In the genomic region with DNA sequence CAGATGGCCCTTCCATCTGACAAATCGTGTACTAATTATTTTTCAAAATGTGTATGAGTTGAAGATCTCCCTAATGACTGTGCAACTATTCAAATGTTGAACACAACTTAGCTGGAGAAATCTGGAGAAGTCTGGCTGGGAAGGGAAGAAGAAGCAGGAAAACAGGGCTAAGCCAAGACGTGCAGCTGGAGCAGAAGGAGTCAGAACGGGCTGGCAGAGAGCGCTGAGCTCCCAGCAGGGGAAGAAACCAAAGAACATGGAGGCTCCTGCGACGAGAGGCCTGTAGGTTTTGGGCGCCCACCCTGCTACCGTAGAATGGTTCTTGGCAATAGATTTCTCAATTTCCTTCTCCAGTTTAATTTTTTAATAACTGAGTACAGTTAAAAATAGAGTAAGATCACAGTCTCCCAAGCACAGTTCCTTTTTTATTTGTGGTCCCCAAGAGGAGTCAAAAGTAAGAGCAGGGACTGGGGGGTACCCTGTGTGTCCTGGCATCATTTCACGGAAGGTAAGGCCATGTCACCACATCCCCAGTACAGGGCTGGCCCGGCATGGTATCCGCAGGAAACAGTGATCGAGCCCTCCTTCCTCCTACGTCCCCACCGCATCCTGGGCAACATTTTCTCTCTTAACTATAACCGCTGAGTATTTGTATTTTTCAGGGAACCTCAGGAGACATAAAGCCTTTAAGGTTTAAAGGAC, we compare ENCODE assay signal across 8 cellular contexts. TPM values are rescaled to one million over a fixed set of nuclear protein-coding genes. Genes with fewer than 3 reads are reported as not detected.
DNase-seq lines count a peak whose midpoint lies in the region; ATAC-seq, FAIRE-seq and TF ChIP-seq lines count a peak whose summit lies in the region.

No MANE protein-coding gene starts in this region.

- peaks cover 6 to 23% of the 10 kb centered on the region in 2 donors for H3K27me3 Mint-ChIP-seq in T-cell
- peaks cover 37% of the 10 kb centered on the region for H3K27me3 Mint-ChIP-seq in progenitor cell of endocrine pancreas

- H3K27ac Mint-ChIP-seq in T-cell: peak overlapping the region; percentile 50 to 81
- no peak overlapping the region for H3K27ac Mint-ChIP-seq in progenitor cell of endocrine pancreas

- H4K20me1 ChIP-seq in endothelial cell of umbilical vein (replicated peaks; ENCODE audit: control insufficient read depth, extremely low read depth, insufficient read depth, low read length): no peaks in the 10 kb centered on the region

- BruUV-seq in endothelial cell of umbilical vein (replicated peaks; lab: Mats Ljungman, UMichigan): TSS peak; percentile 17

- H3K27ac ChIP-seq in endothelial cell of umbilical vein (ENCODE audit: insufficient read depth, low read depth, low read length): peak overlapping the region; percentile 95

- H3K79me2 ChIP-seq in endothelial cell of umbilical vein (ENCODE audit: control insufficient read depth, insufficient read depth, low read length): no peaks in the 10 kb centered on the region

- DNase-seq in GF-D8 (lab: John Stamatoyannopoulos, UW) (peak; percentile 80), T-cell (peak in 26 of 34 experiments; percentile 10 to 42 (median 27)), endothelial cell of umbilical vein (ENCODE audit: low read depth, low spot score) (peak; percentile 51), progenitor cell of endocrine pancreas (ENCODE audit: low spot score, unreplicated experiment) (no peak), kidney glomerular epithelial cell (lab: John Stamatoyannopoulos, UW) (no peak), midbrain (lab: John Stamatoyannopoulos, UW) (no peak), iPS-NIHi11 (ENCODE audit: low spot score) (no peak)

- H3K36me3 ChIP-seq in endothelial cell of umbilical vein (ENCODE audit: control insufficient read depth in 2 of 2, extremely low read depth in 1 of 2, insufficient read depth in 2 of 2, low read length in 2 of 2): no peaks in the 10 kb centered on the region

- peak; percentile 74 for FAIRE-seq in endothelial cell of umbilical vein (lab: Jason Lieb, UNC)

- intact Hi-C loops in endothelial cell of umbilical vein (cut with micrococcal nuclease): loop anchor here (1.0 to 5.0 kb wide), 2 partner anchors 13 to 77 kb away; a partner anchor contains a TSS

- H3K9ac ChIP-seq in endothelial cell of umbilical vein (replicated peaks; ENCODE audit: extremely low read depth, insufficient read depth, low read length): peak overlapping the region; percentile 73

- peaks cover 28% of the 10 kb centered on the region for H3K4me1 ChIP-seq in endothelial cell of umbilical vein (ENCODE audit: control insufficient read depth, extremely low read depth, insufficient read depth, low read length)

- peak overlapping the region in 1 of 3 experiments; percentile 51 for H3K4me3 ChIP-seq in endothelial cell of umbilical vein (replicated peaks in 1 of 3; ENCODE audit: insufficient read depth in 1 of 3, low read depth in 1 of 3, low read length in 3 of 3)

- H3K4me1 Mint-ChIP-seq in T-cell (peaks cover 17 to 32% (median 21%) of the 10 kb centered on the region in 3 donors), progenitor cell of endocrine pancreas (ENCODE audit: low read depth) (peaks cover 4% of the 10 kb centered on the region)

- TF ChIP-seq POLR2A in endothelial cell of umbilical vein (IDR thresholded peaks at IDR 0.05; ENCODE audit: low read depth, low read length): peak; percentile 76

- no peaks in the 10 kb centered on the region for H3K9me1 ChIP-seq in endothelial cell of umbilical vein (replicated peaks; ENCODE audit: control insufficient read depth, extremely low read depth, insufficient read depth, low read length)

- H3K36me3 Mint-ChIP-seq in T-cell (no peaks in the 10 kb centered on the region), progenitor cell of endocrine pancreas (ENCODE audit: insufficient read depth) (no peaks in the 10 kb centered on the region)

- no peaks in the 10 kb centered on the region for H3K27me3 ChIP-seq in endothelial cell of umbilical vein (ENCODE audit: control insufficient read depth in 2 of 2, insufficient read depth in 2 of 2, low read length in 2 of 2)

- CTCF ChIA-PET in T-cell (lab: Charles Lee) (no interaction called here), endothelial cell of umbilical vein (lab: Charles Lee) (interaction anchor here (1.2 to 2.1 kb wide), 5 partner anchors 12 to 131 kb away, joined by 3 to 9 read pairs (median 5); a partner anchor contains a TSS)

- ATAC-seq in T-cell (replicated peaks in 1 of 4): peak; percentile 79 to 83 (median 80)
- ATAC-seq in HG03571 (IDR thresholded peaks at IDR 0.05; ENCODE audit: unreplicated experiment): no peak

- dilution Hi-C loops in endothelial cell of umbilical vein (cut with MboI; ENCODE audit: extremely low pct_ligation_motif_present, low sequenced_read_pairs): no loop called here

- H3K4me3 Mint-ChIP-seq in T-cell: peak overlapping the region; percentile 69 to 82 (median 77)
- peak overlapping the region; percentile 75 for H3K4me3 Mint-ChIP-seq in progenitor cell of endocrine pancreas (ENCODE audit: low read depth)

- TF ChIP-seq CTCF in endothelial cell of umbilical vein (IDR thresholded peaks at IDR 0.05; ENCODE audit: extremely low read depth in 1 of 2, insufficient read depth in 1 of 2, low read depth in 1 of 2, low read length in 2 of 2) (no peak), progenitor cell of endocrine pancreas (IDR thresholded peaks at IDR 0.05; ENCODE audit: unreplicated experiment) (no peak)

- peak overlapping the region; percentile 82 for H3K4me2 ChIP-seq in endothelial cell of umbilical vein (ENCODE audit: insufficient read depth, low read length)

- no peaks in the 10 kb centered on the region for H3K9me3 ChIP-seq in endothelial cell of umbilical vein (replicated peaks; ENCODE audit: control insufficient read depth, insufficient read depth, low read length)

- peak overlapping the region; percentile 85 for H2AFZ ChIP-seq in endothelial cell of umbilical vein (ENCODE audit: low read depth, low read length)

- H3K9me3 Mint-ChIP-seq in T-cell (no peaks in the 10 kb centered on the region), progenitor cell of endocrine pancreas (ENCODE audit: low read depth) (no peaks in the 10 kb centered on the region)

- POLR2A ChIA-PET in T-cell (lab: Charles Lee): no interaction called here
- POLR2A ChIA-PET in endothelial cell of umbilical vein (lab: Charles Lee): interaction anchor here (0.6 to 1.9 kb wide), 2 partner anchors 13 to 16 kb away, joined by 3 to 8 read pairs; a partner anchor contains a TSS

TF ChIP-seq in endothelial cell of umbilical vein, 7 proteins besides CTCF, POLR2A, EP300 and RAD21:
- TF ChIP-seq POLR2AphosphoS5 (IDR thresholded peaks at IDR 0.05; ENCODE audit: insufficient read depth, low read depth, low read length): peak; percentile 59
- TF ChIP-seq, protein P1, sequence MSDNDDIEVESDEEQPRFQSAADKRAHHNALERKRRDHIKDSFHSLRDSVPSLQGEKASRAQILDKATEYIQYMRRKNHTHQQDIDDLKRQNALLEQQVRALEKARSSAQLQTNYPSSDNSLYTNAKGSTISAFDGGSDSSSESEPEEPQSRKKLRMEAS (IDR thresholded peaks at IDR 0.05; ENCODE audit: insufficient read depth, insufficient read length): no peak
- peak; percentile 18 for TF ChIP-seq JUN (IDR thresholded peaks at IDR 0.05; ENCODE audit: borderline replicate concordance, insufficient read depth, insufficient read length, low read depth)
- peak; percentile 54 for TF ChIP-seq GATA2 (IDR thresholded peaks at IDR 0.05; ENCODE audit: insufficient read depth, insufficient read length, low read depth, low read length)
- peak; percentile 44 for TF ChIP-seq FOS (IDR thresholded peaks at IDR 0.05; ENCODE audit: borderline replicate concordance, insufficient read depth, low read length)
- TF ChIP-seq MYC (IDR thresholded peaks at IDR 0.05; ENCODE audit: low read depth, low read length): peak; percentile 46
- TF ChIP-seq EZH2 (IDR thresholded peaks at IDR 0.05; ENCODE audit: borderline replicate concordance, low read depth, low read length, severe bottlenecking): no peak
TF ChIP-seq in endothelial cell of umbilical vein: peak in this region for 5.

RNA-seq across cellular contexts. Expression of a gene that starts 13.4 kb away (rescaled TPM):
- total RNA-seq in T-cell (1 to 10 TPM in 4 of 5 donors, under 1 TPM in 1; 0.88 to 4.2 (median 2.7) TPM), endothelial cell of umbilical vein (65.7 and 67.6 TPM in 2 replicates), progenitor cell of endocrine pancreas (13.2 and 15.2 TPM in 2 replicates)
- polyA plus RNA-seq in endothelial cell of umbilical vein: 25.4 and 33.5 TPM in 2 replicates
- 27.0 and 33.0 TPM in 2 replicates for polyA plus RNA-seq in endothelial cell of umbilical vein (2011; cell fraction: cytosol; rRNA removed)
- polyA plus RNA-seq in endothelial cell of umbilical vein (2011; cell fraction: nucleus; rRNA removed): 42.0 and 42.2 TPM in 2 replicates
- 48.9 and 49.6 TPM in 2 replicates for polyA plus RNA-seq in endothelial cell of umbilical vein (2012)
- 44.9 and 45.7 TPM in 2 replicates for polyA minus RNA-seq in endothelial cell of umbilical vein
- polyA minus RNA-seq in endothelial cell of umbilical vein (2011; cell fraction: cytosol; rRNA and poly(A)+ RNA removed): 17.7 TPM
- 33.7 and 49.2 TPM in 2 replicates for polyA minus RNA-seq in endothelial cell of umbilical vein (2011; cell fraction: nucleus; rRNA and poly(A)+ RNA removed)

Comparison
In these comparisons a context has a peak if more than half of its experiments do, and no peak if none do; other contexts are left out.
1. DNase-seq: peak in GF-D8 (single experiment), T-cell (26 of 34) and endothelial cell of umbilical vein (single experiment); none in progenitor cell of endocrine pancreas (single experiment), kidney glomerular epithelial cell (single experiment), midbrain (single experiment) and iPS-NIHi11 (single experiment).